Comparison of ENCODE assay signal across 9 cellular contexts in genomic region chr5:60668715-60669304, GRCh38.
DNase-seq lines count a peak whose midpoint lies in the region; ATAC-seq and TF ChIP-seq lines count a peak whose summit lies in the region.
"Had no signal": no experiment of that assay in that cellular context is flagged by ENCODE, and none has a peak within 500 bp of the region (broad histone marks: within the 10 kb centered on the region; RNA-seq: fewer than 3 reads in every experiment).

No MANE protein-coding gene starts in this region.

- no peak overlapping the region for H3K27ac ChIP-seq in HEK293 (ENCODE audit: extremely low read depth, low read depth, low read length)

- H3K4me1 ChIP-seq in HEK293 (ENCODE audit: control insufficient read depth, insufficient read depth, low read length), result no peaks in the 10 kb centered on the region
- no peaks in the 10 kb centered on the region for H3K4me1 ChIP-seq in adipocyte (ENCODE audit: control insufficient read depth, insufficient read depth, low read length)

- H3K36me3 Mint-ChIP-seq in activated naive CD4-positive, alpha-beta T cell treated with anti-CD3 and anti-CD28 coated beads, Interleukin-2, amount 10 ng/mL, durations not matched to agents 7 days and 5 days, result peaks cover 10% of the 10 kb centered on the region
- H3K36me3 Mint-ChIP-seq: memory B cell had no signal

- H3K27ac Mint-ChIP-seq in activated naive CD4-positive, alpha-beta T cell treated with anti-CD3 and anti-CD28 coated beads, Interleukin-2, amount 10 ng/mL, durations not matched to agents 7 days and 5 days, result no peak overlapping the region
- H3K27ac Mint-ChIP-seq: memory B cell had no signal

- H3K27me3 ChIP-seq in adipocyte (replicated peaks; ENCODE audit: control insufficient read depth, insufficient read depth, low read length), result no peaks in the 10 kb centered on the region

- DNase-seq in COLO829 (ENCODE audit: low spot score), result peak; percentile 4
- peak; percentile 76 for DNase-seq in adipocyte (ENCODE audit: low read depth)
- DNase-seq in kidney tubule cell (ENCODE audit: low spot score), result peak; percentile 52
- DNase-seq in activated naive CD4-positive, alpha-beta T cell treated with anti-CD3 and anti-CD28 coated beads, Interleukin-2, amount 10 ng/mL, durations not matched to agents 7 days and 5 days, result no peak

- ATAC-seq in GM21786 (IDR thresholded peaks at IDR 0.05; ENCODE audit: unreplicated experiment) (no peak), HG03095 (IDR thresholded peaks at IDR 0.05; ENCODE audit: unreplicated experiment) (no peak), HG02885 (IDR thresholded peaks at IDR 0.05; ENCODE audit: poor library complexity, unreplicated experiment) (no peak)

- H3K4me3 Mint-ChIP-seq in activated naive CD4-positive, alpha-beta T cell treated with anti-CD3 and anti-CD28 coated beads, Interleukin-2, amount 10 ng/mL, durations not matched to agents 7 days and 5 days, result no peak overlapping the region
- H3K4me3 Mint-ChIP-seq: memory B cell had no signal

- H3K4me1 Mint-ChIP-seq in activated naive CD4-positive, alpha-beta T cell treated with anti-CD3 and anti-CD28 coated beads, Interleukin-2, amount 10 ng/mL, durations not matched to agents 7 days and 5 days, result no peaks in the 10 kb centered on the region
- H3K4me1 Mint-ChIP-seq: memory B cell had no signal

- H3K27me3 Mint-ChIP-seq in activated naive CD4-positive, alpha-beta T cell treated with anti-CD3 and anti-CD28 coated beads, Interleukin-2, amount 10 ng/mL, durations not matched to agents 7 days and 5 days, result no peaks in the 10 kb centered on the region
- H3K27me3 Mint-ChIP-seq: memory B cell had no signal

- H3K36me3 ChIP-seq in HEK293 (ENCODE audit: control insufficient read depth in 2 of 2, insufficient read depth in 1 of 2, low read length in 2 of 2), result peaks cover 0 to 10% of the 10 kb centered on the region in 2 experiments; a peak in 1 of 3 replicates
- no peaks in the 10 kb centered on the region for H3K36me3 ChIP-seq in adipocyte (ENCODE audit: control insufficient read depth, insufficient read depth, low read length, severe bottlenecking)

- no peaks in the 10 kb centered on the region for H3K9me3 ChIP-seq in HEK293 (ENCODE audit: control insufficient read depth, insufficient read depth, low read depth, low read length)
- H3K9me3 ChIP-seq in adipocyte (ENCODE audit: control insufficient read depth, low read length), result no peaks in the 10 kb centered on the region

- CTCF ChIA-PET in HEK293 (lab: Yijun Ruan, JAX), result interaction anchor here (0.6 to 2.3 kb wide), 17 partner anchors 9 to 1166 kb away, joined by 3 to 17 read pairs (median 4); no protein-coding TSS in a partner anchor
- CTCF ChIA-PET in activated naive CD4-positive, alpha-beta T cell treated with anti-CD3 and anti-CD28 coated beads, Interleukin-2, amount 10 ng/mL, durations not matched to agents 7 days and 5 days (lab: Charles Lee), result interaction anchor here (0.8 to 2.4 kb wide), 8 partner anchors 12 to 860 kb away, joined by 3 to 7 read pairs (median 3); no protein-coding TSS in a partner anchor

- no peak overlapping the region for H3K4me3 ChIP-seq in HEK293 (ENCODE audit: low read depth, low read length)
- H3K4me3 ChIP-seq in adipocyte (ENCODE audit: low read length), result no peak overlapping the region

- H3K9ac ChIP-seq in adipocyte (ENCODE audit: low read length), result no peak overlapping the region

- POLR2A ChIA-PET in HEK293 (lab: Yijun Ruan, JAX), result no interaction called here

- no peak for TF ChIP-seq CTCF in HEK293 (tag by site-specific recombination; IDR thresholded peaks at IDR 0.05)

- H3K9me3 Mint-ChIP-seq in activated naive CD4-positive, alpha-beta T cell treated with anti-CD3 and anti-CD28 coated beads, Interleukin-2, amount 10 ng/mL, durations not matched to agents 7 days and 5 days, result no peaks in the 10 kb centered on the region
- H3K9me3 Mint-ChIP-seq: memory B cell had no signal

TF ChIP-seq in HEK293, 187 proteins besides CTCF, POLR2A, EP300 and RAD21:
- TF ChIP-seq ZNF26 (tag by site-specific recombination; IDR thresholded peaks at IDR 0.05), result no peak
- no peak for TF ChIP-seq KLF7 (tag by site-specific recombination; IDR thresholded peaks at IDR 0.05; ENCODE audit: borderline replicate concordance)
- no peak for TF ChIP-seq ZNF169 (tag by site-specific recombination; IDR thresholded peaks at IDR 0.05)
- TF ChIP-seq ZXDB (tag by site-specific recombination; IDR thresholded peaks at IDR 0.05), result no peak
- TF ChIP-seq ZNF654 (tag by site-specific recombination; IDR thresholded peaks at IDR 0.05; ENCODE audit: low read depth), result peak; percentile 57
